Comparison of ENCODE assay signal across 12 cellular contexts in the genomic region with DNA sequence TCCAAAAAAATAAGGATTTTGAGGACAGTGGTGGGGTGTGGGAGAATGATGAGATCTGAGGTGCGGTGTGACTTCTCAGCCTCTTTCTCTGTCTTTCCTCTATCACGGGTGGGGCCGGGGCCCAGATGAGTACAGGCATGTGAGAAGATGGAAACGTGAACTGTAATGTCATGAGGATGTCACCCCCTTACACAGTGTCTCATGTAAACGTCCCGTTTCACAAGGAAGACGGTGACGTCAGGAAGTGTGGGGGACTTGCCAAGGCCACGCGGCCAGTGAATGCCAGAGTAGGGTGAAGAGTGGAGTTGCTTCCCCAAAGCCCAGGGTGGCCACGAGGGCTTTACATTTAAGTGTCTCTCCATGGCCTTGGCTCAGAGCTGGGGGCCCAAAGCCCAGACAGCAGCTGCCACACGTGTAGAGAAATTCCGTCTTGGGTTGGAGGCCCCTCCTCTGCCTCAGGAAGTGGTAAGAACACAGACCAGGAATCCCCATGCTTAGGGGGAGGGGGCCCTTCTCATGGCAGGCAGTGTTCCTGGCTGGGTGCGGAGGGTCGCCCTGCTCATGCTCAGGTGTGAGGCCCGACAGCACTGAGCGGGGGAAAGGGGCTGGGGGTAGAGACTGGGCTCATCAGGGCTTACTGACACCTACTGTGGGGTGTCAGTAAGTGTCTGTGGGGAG.
DNase-seq lines count a peak whose midpoint lies in the region; ATAC-seq and TF ChIP-seq lines count a peak whose summit lies in the region.
"Had no signal": no experiment of that assay in that cellular context is flagged by ENCODE, and none has a peak within 500 bp of the region (broad histone marks: within the 10 kb centered on the region; RNA-seq: fewer than 3 reads in every experiment).

No MANE protein-coding gene starts in this region.

- H3K9me3 ChIP-seq in upper lobe of right lung, result no peaks in the 10 kb centered on the region

- intact Hi-C loops in activated T-helper 1 cell treated with anti-CD3 and anti-CD28 coated beads, Interleukin-12 subunit alpha, Interleukin-12 subunit beta, Interleukin-2, Interleukin-4 antibody, amounts not matched to agents 30 ng/mL and 10 ng/mL and 1 ng/mL, durations not matched to agents 14 hours and 24 hours and 36 hours (cut with micrococcal nuclease), result no loop called here
- intact Hi-C loops in upper lobe of right lung (cut with DNase I), result no loop called here

- H3K4me3 Mint-ChIP-seq in activated T-helper 1 cell treated with anti-CD3 and anti-CD28 coated beads, Interleukin-12 subunit alpha, Interleukin-12 subunit beta, Interleukin-2, Interleukin-4 antibody, amounts not matched to agents 30 ng/mL and 10 ng/mL and 1 ng/mL, durations not matched to agents 14 hours and 24 hours and 36 hours, result no peak overlapping the region
- peak overlapping the region in 3 of 8 donors; percentile 24 to 51 (median 42) for H3K4me3 Mint-ChIP-seq in naive B cell

- H3K4me1 ChIP-seq in upper lobe of right lung, result no peaks in the 10 kb centered on the region

- H3K27ac ChIP-seq in upper lobe of right lung, result no peak overlapping the region
- H3K27ac ChIP-seq: GM23248 had no signal

- H3K36me3 Mint-ChIP-seq in activated T-helper 1 cell treated with anti-CD3 and anti-CD28 coated beads, Interleukin-12 subunit alpha, Interleukin-12 subunit beta, Interleukin-2, Interleukin-4 antibody, amounts not matched to agents 30 ng/mL and 10 ng/mL and 1 ng/mL, durations not matched to agents 14 hours and 24 hours and 36 hours (ENCODE audit: low read depth), result no peaks in the 10 kb centered on the region
- no peaks in the 10 kb centered on the region for H3K36me3 Mint-ChIP-seq in naive B cell

- peak; percentile 25 for DNase-seq in activated naive CD4-positive, alpha-beta T cell treated with Interleukin-2 at 50 U/mL for 16 hours
- DNase-seq in activated naive CD4-positive, alpha-beta T cell (lab: John Stamatoyannopoulos, UW), result no peak
- no peak for DNase-seq in activated T-helper 1 cell treated with anti-CD3 and anti-CD28 coated beads, Interleukin-12 subunit alpha, Interleukin-12 subunit beta, Interleukin-2, Interleukin-4 antibody, amounts not matched to agents 30 ng/mL and 10 ng/mL and 1 ng/mL, durations not matched to agents 14 hours and 24 hours and 36 hours (ENCODE audit: low spot score)
- peak; percentile 44 for DNase-seq in naive B cell
- DNase-seq in upper lobe of right lung, result peak; percentile 63
- no peak for DNase-seq in ACHN
- no peak for DNase-seq in NCI-H1417 treated with DMSO at 0.1 percent for 48 hours (lab: John Stamatoyannopoulos, UW)
- no peak for DNase-seq in 8988T
- DNase-seq: GF-D8; GM23248; NCI-H1092 treated with DMSO at 0.1 percent for 48 hours; NK-92 treated with Interleukin-12 subunit alpha and Interleukin-12 subunit beta, amount 100 ng/mL, for 24 hours had no signal

- H3K4me1 Mint-ChIP-seq in activated T-helper 1 cell treated with anti-CD3 and anti-CD28 coated beads, Interleukin-12 subunit alpha, Interleukin-12 subunit beta, Interleukin-2, Interleukin-4 antibody, amounts not matched to agents 30 ng/mL and 10 ng/mL and 1 ng/mL, durations not matched to agents 14 hours and 24 hours and 36 hours (ENCODE audit: low read depth), result peaks cover 12% of the 10 kb centered on the region
- peaks cover 14 to 18% (median 16%) of the 10 kb centered on the region in 3 donors for H3K4me1 Mint-ChIP-seq in naive B cell

- no peaks in the 10 kb centered on the region for H3K27me3 ChIP-seq in upper lobe of right lung

- H3K27me3 Mint-ChIP-seq in activated T-helper 1 cell treated with anti-CD3 and anti-CD28 coated beads, Interleukin-12 subunit alpha, Interleukin-12 subunit beta, Interleukin-2, Interleukin-4 antibody, amounts not matched to agents 30 ng/mL and 10 ng/mL and 1 ng/mL, durations not matched to agents 14 hours and 24 hours and 36 hours (ENCODE audit: insufficient read depth), result no peaks in the 10 kb centered on the region
- peaks cover 0 to 3% (median 0%) of the 10 kb centered on the region in 3 donors for H3K27me3 Mint-ChIP-seq in naive B cell

- no peak overlapping the region for H3K4me3 ChIP-seq in upper lobe of right lung
- H3K4me3 ChIP-seq: GM23248 had no signal

- TF ChIP-seq CTCF in upper lobe of right lung (IDR thresholded peaks at IDR 0.05), result no peak

- peaks cover 6% of the 10 kb centered on the region for H3K9me3 Mint-ChIP-seq in activated T-helper 1 cell treated with anti-CD3 and anti-CD28 coated beads, Interleukin-12 subunit alpha, Interleukin-12 subunit beta, Interleukin-2, Interleukin-4 antibody, amounts not matched to agents 30 ng/mL and 10 ng/mL and 1 ng/mL, durations not matched to agents 14 hours and 24 hours and 36 hours
- peaks cover 0 to 10% (median 7%) of the 10 kb centered on the region in 7 donors for H3K9me3 Mint-ChIP-seq in naive B cell

- ATAC-seq in naive B cell (ENCODE audit: low read depth in 2 of 2), result peak; percentile 84 to 85
- peak; percentile 61 for ATAC-seq in upper lobe of right lung

- in situ Hi-C loops in ACHN (cut with HindIII; ENCODE audit: low pct_ligation_motif_present, low pct_unique_long_range_greater_than_20kb, low sequenced_read_pairs), result no loop called here

- H3K27ac Mint-ChIP-seq in activated T-helper 1 cell treated with anti-CD3 and anti-CD28 coated beads, Interleukin-12 subunit alpha, Interleukin-12 subunit beta, Interleukin-2, Interleukin-4 antibody, amounts not matched to agents 30 ng/mL and 10 ng/mL and 1 ng/mL, durations not matched to agents 14 hours and 24 hours and 36 hours, result peak overlapping the region; percentile 15
- peak overlapping the region; percentile 81 to 93 (median 88) for H3K27ac Mint-ChIP-seq in naive B cell

- no peaks in the 10 kb centered on the region for H3K36me3 ChIP-seq in upper lobe of right lung

Comparison
In these comparisons a context has a peak if more than half of its experiments do, and no peak if none do; other contexts are left out.
1. DNase-seq: peak in activated naive CD4-positive, alpha-beta T cell treated with Interleukin-2 at 50 U/mL for 16 hours (single experiment), naive B cell (single experiment) and upper lobe of right lung (single experiment); none in activated naive CD4-positive, alpha-beta T cell (0 of 4), activated T-helper 1 cell treated with anti-CD3 and anti-CD28 coated beads, Interleukin-12 subunit alpha, Interleukin-12 subunit beta, Interleukin-2, Interleukin-4 antibody, amounts not matched to agents 30 ng/mL and 10 ng/mL and 1 ng/mL, durations not matched to agents 14 hours and 24 hours and 36 hours (single experiment), ACHN (single experiment), NCI-H1417 treated with DMSO at 0.1 percent for 48 hours (single experiment) and 8988T (single experiment).